In genomic region chr11:61153593-61154090, GRCh38 we compare ENCODE assay signal across 1 cellular context.
TF ChIP-seq lines count a peak whose summit lies in the region.

No MANE protein-coding gene starts in this region.

TF ChIP-seq in endothelial cell of umbilical vein, 7 proteins besides CTCF, POLR2A, EP300 and RAD21 (continued from another document):
- TF ChIP-seq, protein P1, sequence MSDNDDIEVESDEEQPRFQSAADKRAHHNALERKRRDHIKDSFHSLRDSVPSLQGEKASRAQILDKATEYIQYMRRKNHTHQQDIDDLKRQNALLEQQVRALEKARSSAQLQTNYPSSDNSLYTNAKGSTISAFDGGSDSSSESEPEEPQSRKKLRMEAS (IDR thresholded peaks at IDR 0.05; ENCODE audit: insufficient read depth, insufficient read length): no peak
